Comparison of ENCODE assay signal across 10 cellular contexts in the genomic region with DNA sequence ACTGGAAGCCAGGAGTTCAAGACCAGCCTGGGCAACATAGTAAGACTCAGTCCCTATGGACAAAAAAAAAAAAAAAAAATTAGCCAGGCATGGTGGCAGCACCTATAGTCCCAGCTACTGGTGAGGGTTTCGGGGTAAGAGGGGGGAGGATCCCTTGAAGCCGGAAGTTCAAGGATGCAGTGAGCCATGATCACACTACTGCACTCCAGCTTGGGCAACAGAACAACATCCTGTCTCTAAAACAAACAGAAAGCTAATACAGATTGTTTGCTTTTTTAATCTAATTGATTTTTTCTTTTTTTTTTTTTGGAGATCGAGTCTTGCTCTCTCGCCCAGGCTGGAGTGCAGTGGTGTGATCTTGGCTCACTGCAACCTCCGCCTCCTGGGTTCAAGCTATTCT.
"Had no signal": no experiment of that assay in that cellular context is flagged by ENCODE, and none has a peak within 500 bp of the region (broad histone marks: within the 10 kb centered on the region; RNA-seq: fewer than 3 reads in every experiment).

No MANE protein-coding gene starts in this region.

- H3K4me1 ChIP-seq: neural progenitor cell had no signal

- H3K27me3 ChIP-seq: colonic mucosa, pancreas, thyroid gland, uterus had no signal

- H3K36me3 ChIP-seq: colonic mucosa, neural progenitor cell, pancreas, thyroid gland, uterus had no signal

- ATAC-seq: left ventricle myocardium superior had no signal

- H3K9me3 Mint-ChIP-seq: activated naive CD4-positive, alpha-beta T cell treated with anti-CD3 and anti-CD28 coated beads, Interleukin-2, amount 10 ng/mL, durations not matched to agents 7 days and 5 days; neural progenitor cell had no signal

- H3K4me3 ChIP-seq: colonic mucosa, thyroid gland, uterus had no signal

- FAIRE-seq: frontal cortex, keratinocyte, pancreas had no signal

- H3K9me3 ChIP-seq: colonic mucosa, pancreas, thyroid gland, uterus had no signal

- DNase-seq: activated CD8-positive, alpha-beta memory T cell treated with anti-CD3 and anti-CD28 coated beads, Interleukin-2, amount 50 U/mL, for 48 hours; colonic mucosa; pancreas; uterus had no signal

- H3K27ac ChIP-seq: neural progenitor cell had no signal

- H3K9ac ChIP-seq: neural progenitor cell had no signal
